In the genomic region with DNA sequence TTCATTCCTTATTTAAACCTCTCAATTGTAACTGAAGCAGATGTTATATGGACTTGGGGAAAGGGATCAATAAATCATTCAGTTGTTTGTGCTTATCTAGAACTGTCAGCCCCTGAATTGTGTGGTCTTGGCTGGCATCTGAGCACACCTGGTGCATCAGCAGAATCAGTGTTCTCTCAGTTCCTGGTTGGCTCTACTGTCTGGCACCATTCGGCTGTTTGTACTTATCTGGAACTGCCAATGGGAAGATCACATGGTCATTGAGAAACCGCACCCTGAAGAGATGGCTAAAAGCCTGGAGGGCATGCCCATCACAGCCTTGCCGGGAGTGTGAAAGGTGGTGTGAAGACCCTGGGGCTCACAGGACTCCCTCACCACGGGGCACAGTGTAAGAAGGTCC, we compare ENCODE assay signal across 19 cellular contexts. TPM values are rescaled to one million over a fixed set of nuclear protein-coding genes. Genes with fewer than 3 reads are reported as not detected.
"Had no signal": no experiment of that assay in that cellular context is flagged by ENCODE, and none has a peak within 500 bp of the region (broad histone marks: within the 10 kb centered on the region; RNA-seq: fewer than 3 reads in every experiment).

No MANE protein-coding gene starts in this region.

- H3K27me3 ChIP-seq: ascending aorta had no signal

- H3K27ac ChIP-seq: ascending aorta, gastroesophageal sphincter, heart right ventricle, tibial nerve had no signal

- H3K9me3 ChIP-seq: ascending aorta, breast epithelium, gastroesophageal sphincter, heart right ventricle, tibial nerve had no signal

- H3K36me3 Mint-ChIP-seq: activated naive CD4-positive, alpha-beta T cell treated with anti-CD3 and anti-CD28 coated beads, Interleukin-2, amount 50 U/mL, for 24 hours; memory B cell; natural killer cell treated with Interleukin-12 subunit alpha and Interleukin-12 subunit beta and Interleukin-15 and Interleukin-18, amount 100 ng/mL, for 72 hours had no signal

- H3K36me3 ChIP-seq: ascending aorta, breast epithelium, gastroesophageal sphincter, heart right ventricle, tibial nerve had no signal

- H3K27ac Mint-ChIP-seq: activated CD4-positive, alpha-beta T cell treated with anti-CD3 and anti-CD28 coated beads for 36 hours; activated naive CD4-positive, alpha-beta T cell treated with anti-CD3 and anti-CD28 coated beads, Interleukin-2, amount 50 U/mL, for 24 hours; memory B cell; natural killer cell treated with Interleukin-12 subunit alpha and Interleukin-12 subunit beta and Interleukin-15 and Interleukin-18, amount 100 ng/mL, for 72 hours; stimulated activated naive CD8-positive, alpha-beta T cell treated with anti-CD3 and anti-CD28 coated beads, Interleukin-15, Interleukin-2, amounts not matched to agents 100 ng/mL and 50 ng/mL, for 24 hours had no signal

- DNase-seq: activated CD4-positive, alpha-beta T cell treated with anti-CD3 and anti-CD28 coated beads for 36 hours; activated CD4-positive, alpha-beta T cell treated with anti-CD3 and anti-CD28 coated beads, Interleukin-2, amount 50 U/mL, for 48 hours; activated gamma-delta T cell; cerebellar nuclear complex; cortex of kidney; effector CD4-positive, alpha-beta T cell; heart right ventricle; kidney glomerular epithelial cell; stimulated activated CD4-positive, alpha-beta T cell treated with anti-CD3 and anti-CD28 coated beads, Interleukin-12 subunit alpha, Interleukin-12 subunit beta, amount 100 ng/mL, for 4 hours; stimulated activated CD4-positive, alpha-beta T cell treated with anti-CD3 and anti-CD28 coated beads, Interleukin-2, amount 100 ng/mL, for 24 hours; T-helper 2 cell had no signal

- H3K9me3 Mint-ChIP-seq: activated naive CD4-positive, alpha-beta T cell treated with anti-CD3 and anti-CD28 coated beads, Interleukin-2, amount 50 U/mL, for 24 hours; memory B cell; natural killer cell treated with Interleukin-12 subunit alpha and Interleukin-12 subunit beta and Interleukin-15 and Interleukin-18, amount 100 ng/mL, for 72 hours; stimulated activated naive CD8-positive, alpha-beta T cell treated with anti-CD3 and anti-CD28 coated beads, Interleukin-15, Interleukin-2, amounts not matched to agents 100 ng/mL and 50 ng/mL, for 24 hours had no signal

- H3K4me3 Mint-ChIP-seq: activated CD4-positive, alpha-beta T cell treated with anti-CD3 and anti-CD28 coated beads for 36 hours; activated naive CD4-positive, alpha-beta T cell treated with anti-CD3 and anti-CD28 coated beads, Interleukin-2, amount 50 U/mL, for 24 hours; memory B cell; natural killer cell treated with Interleukin-12 subunit alpha and Interleukin-12 subunit beta and Interleukin-15 and Interleukin-18, amount 100 ng/mL, for 72 hours; stimulated activated naive CD8-positive, alpha-beta T cell treated with anti-CD3 and anti-CD28 coated beads, Interleukin-15, Interleukin-2, amounts not matched to agents 100 ng/mL and 50 ng/mL, for 24 hours had no signal

- H3K4me3 ChIP-seq: ascending aorta, breast epithelium, gastroesophageal sphincter, heart right ventricle, tibial nerve had no signal

- ATAC-seq: activated CD4-positive, alpha-beta T cell treated with anti-CD3 and anti-CD28 coated beads for 36 hours; gastroesophageal sphincter; heart right ventricle; natural killer cell treated with Interleukin-12 subunit alpha and Interleukin-12 subunit beta and Interleukin-15 and Interleukin-18, amount 100 ng/mL, for 72 hours had no signal

- H3K4me1 ChIP-seq: ascending aorta had no signal

RNA-seq across cellular contexts. Expression of a gene that starts 37.1 kb away (rescaled TPM):
- total RNA-seq: ascending aorta had no signal
